In genomic region chr22:49847751-49848689, GRCh38 we compare ENCODE assay signal across 8 cellular contexts. TPM values are rescaled to one million over a fixed set of nuclear protein-coding genes. Genes with fewer than 3 reads are reported as not detected.
DNase-seq lines count a peak whose midpoint lies in the region; ATAC-seq and TF ChIP-seq lines count a peak whose summit lies in the region.

No MANE protein-coding gene starts in this region.

- no peak for DNase-seq in effector memory CD8-positive, alpha-beta T cell
- no peak for DNase-seq in naive thymus-derived CD8-positive, alpha-beta T cell
- no peak for DNase-seq in foreskin keratinocyte
- DNase-seq in NCI-H2227 (lab: John Stamatoyannopoulos, UW; ENCODE audit: unreplicated experiment): no peak
- no peak for DNase-seq in A172 (ENCODE audit: low spot score)

- H3K27ac ChIP-seq in ACC112 (ENCODE audit: low read depth, low read length) (no peak overlapping the region), foreskin keratinocyte (no peak overlapping the region)

- H3K9me3 Mint-ChIP-seq in IgD-negative memory B cell: peaks cover 0 to 1% (median 0%) of the 10 kb centered on the region in 3 donors
- H3K9me3 Mint-ChIP-seq in effector memory CD8-positive, alpha-beta T cell: no peaks in the 10 kb centered on the region
- H3K9me3 Mint-ChIP-seq in naive thymus-derived CD8-positive, alpha-beta T cell: no peaks in the 10 kb centered on the region

- peaks cover 1 to 12% (median 3%) of the 10 kb centered on the region in 3 donors for H3K4me1 Mint-ChIP-seq in IgD-negative memory B cell
- H3K4me1 Mint-ChIP-seq in effector memory CD8-positive, alpha-beta T cell (ENCODE audit: low read depth in 2 of 2): peaks cover 3 to 15% of the 10 kb centered on the region in 2 donors
- peaks cover 14 to 27% (median 24%) of the 10 kb centered on the region in 4 donors for H3K4me1 Mint-ChIP-seq in naive thymus-derived CD8-positive, alpha-beta T cell

- no peaks in the 10 kb centered on the region for H3K79me2 ChIP-seq in ACC112 (ENCODE audit: control insufficient read depth, insufficient read depth, low read length, unreplicated experiment)

- no peak for ATAC-seq in effector memory CD8-positive, alpha-beta T cell (replicated peaks)
- no peak for ATAC-seq in naive thymus-derived CD8-positive, alpha-beta T cell
- ATAC-seq in foreskin keratinocyte (no peak), GM19397 (IDR thresholded peaks at IDR 0.05; ENCODE audit: unreplicated experiment) (no peak)

- H2AFZ ChIP-seq in ACC112 (ENCODE audit: low read length, unreplicated experiment): no peak overlapping the region

- peaks cover 37% of the 10 kb centered on the region for H3K27me3 Mint-ChIP-seq in IgD-negative memory B cell
- H3K27me3 Mint-ChIP-seq in effector memory CD8-positive, alpha-beta T cell: peaks cover 0 to 7% of the 10 kb centered on the region in 2 donors
- peaks cover 0 to 5% (median 0%) of the 10 kb centered on the region in 5 donors for H3K27me3 Mint-ChIP-seq in naive thymus-derived CD8-positive, alpha-beta T cell

- H3K36me3 ChIP-seq in ACC112 (ENCODE audit: insufficient read depth, low read length): no peaks in the 10 kb centered on the region

- no peak for TF ChIP-seq CTCF in foreskin keratinocyte (conservative IDR thresholded peaks at IDR 0.05)

- H3K4me1 ChIP-seq in ACC112 (ENCODE audit: control insufficient read depth, insufficient read depth, low read length, unreplicated experiment) (no peaks in the 10 kb centered on the region), foreskin keratinocyte (no peaks in the 10 kb centered on the region)

- H3K27me3 ChIP-seq in ACC112 (ENCODE audit: insufficient read depth, low read length) (peaks cover 37% of the 10 kb centered on the region; the same call in 1 of the 2 replicates), foreskin keratinocyte (peaks cover 79% of the 10 kb centered on the region)

- H3K4me3 ChIP-seq in ACC112 (ENCODE audit: low read depth, low read length): peak overlapping the region; percentile 21; the same call in 1 of the 2 replicates

- peak overlapping the region; percentile 34 to 54 (median 40) for H3K4me3 Mint-ChIP-seq in IgD-negative memory B cell
- H3K4me3 Mint-ChIP-seq in effector memory CD8-positive, alpha-beta T cell: peak overlapping the region; percentile 44 to 47
- H3K4me3 Mint-ChIP-seq in naive thymus-derived CD8-positive, alpha-beta T cell: peak overlapping the region in 8 of 10 donors; percentile 49 to 74 (median 69)

- POLR2A ChIA-PET in naive thymus-derived CD8-positive, alpha-beta T cell (lab: Charles Lee): interaction anchor here (1.1 to 1.3 kb wide), 3 partner anchors 9 to 17 kb away, joined by 4 to 6 read pairs (median 4); no protein-coding TSS in a partner anchor

- no peaks in the 10 kb centered on the region for H3K36me3 Mint-ChIP-seq in IgD-negative memory B cell
- peaks cover 8% of the 10 kb centered on the region for H3K36me3 Mint-ChIP-seq in effector memory CD8-positive, alpha-beta T cell (ENCODE audit: insufficient read depth)
- no peaks in the 10 kb centered on the region for H3K36me3 Mint-ChIP-seq in naive thymus-derived CD8-positive, alpha-beta T cell

- peak overlapping the region in 2 of 3 donors; percentile 25 to 39 for H3K27ac Mint-ChIP-seq in IgD-negative memory B cell
- H3K27ac Mint-ChIP-seq in effector memory CD8-positive, alpha-beta T cell: no peak overlapping the region
- H3K27ac Mint-ChIP-seq in naive thymus-derived CD8-positive, alpha-beta T cell: peak overlapping the region in 3 of 10 donors; percentile 11 to 59 (median 13)

RNA-seq across cellular contexts. Expression of gene ZBED4, which starts 5.6 kb away (rescaled TPM):
- polyA plus RNA-seq in IgD-negative memory B cell: 5.0 TPM
- 10 to 100 TPM; 17.6 to 18.1 TPM for total RNA-seq in naive thymus-derived CD8-positive, alpha-beta T cell
- polyA plus RNA-seq in naive thymus-derived CD8-positive, alpha-beta T cell: 10 to 100 TPM in 1 of 3 donors, 1 to 10 TPM in 2; 5.5 to 11.4 (median 8.1) TPM
- total RNA-seq in foreskin keratinocyte: 17.0 and 17.8 TPM in 2 replicates
- polyA plus RNA-seq in foreskin keratinocyte: 4.8 and 5.5 TPM in 2 replicates
- 7.8 and 8.1 TPM in 2 replicates for total RNA-seq in A172 (2014; rRNA removed; shearing (Covaris generic))

RNA-seq across cellular contexts. Expression of gene BRD1, which starts 20.3 kb away (rescaled TPM):
- polyA plus RNA-seq in IgD-negative memory B cell: 3.1 TPM
- 10 to 100 TPM; 80.9 to 86.8 TPM for total RNA-seq in naive thymus-derived CD8-positive, alpha-beta T cell
- 1 to 10 TPM; 1.9 to 3.7 (median 2.2) TPM for polyA plus RNA-seq in naive thymus-derived CD8-positive, alpha-beta T cell
- total RNA-seq in foreskin keratinocyte: 16.8 and 18.8 TPM in 2 replicates
- 7.6 and 8.5 TPM in 2 replicates for polyA plus RNA-seq in foreskin keratinocyte
- total RNA-seq in A172 (2014; rRNA removed; shearing (Covaris generic)): 8.0 and 11.1 TPM in 2 replicates

Comparison
In these comparisons a context has a peak if more than half of its experiments do, and no peak if none do; other contexts are left out.
1. H3K27ac Mint-ChIP-seq: peak in IgD-negative memory B cell (2 of 3); none in effector memory CD8-positive, alpha-beta T cell (0 of 2).
2. Peak in every context shown above with its lines, with median percentiles within 50 percentile points of each other: H3K4me3 Mint-ChIP-seq.